ENCODE assay signal across 1 cellular context in genomic region chr2:173962036-173962435, GRCh38.
TF ChIP-seq lines count a peak whose summit lies in the region.

No MANE protein-coding gene starts in this region.

TF ChIP-seq in WTC11, 78 proteins besides CTCF, POLR2A, EP300 and RAD21 (continued from another document):
- TF ChIP-seq AR (CRISPR knock-in tag; IDR thresholded peaks at IDR 0.05) (no peak), MAX (CRISPR knock-in tag; IDR thresholded peaks at IDR 0.05) (no peak), FOXJ3 (CRISPR knock-in tag; IDR thresholded peaks at IDR 0.05; ENCODE audit: borderline replicate concordance) (no peak)
